Comparison of ENCODE assay signal across 16 cellular contexts in the genomic region with DNA sequence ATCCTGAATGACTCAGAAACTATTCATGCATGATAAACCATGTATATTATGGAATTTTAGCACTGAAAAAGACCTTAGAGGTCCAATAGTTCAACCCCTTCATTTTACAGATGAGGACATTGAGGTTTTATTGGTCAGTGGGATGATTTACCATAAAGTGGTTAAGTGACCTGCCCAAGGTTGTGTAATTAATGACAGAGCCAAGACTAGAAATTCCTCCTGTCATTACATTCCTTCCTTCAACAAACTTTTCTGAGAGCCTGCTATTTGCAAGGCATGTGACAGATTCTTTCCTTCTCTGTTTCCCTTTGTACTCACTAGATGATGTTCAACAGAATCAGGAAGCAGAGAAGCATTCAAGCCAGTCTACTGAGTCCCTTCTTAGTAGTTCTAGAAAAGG.
DNase-seq lines count a peak whose midpoint lies in the region; TF ChIP-seq lines count a peak whose summit lies in the region.
"Had no signal": no experiment of that assay in that cellular context is flagged by ENCODE, and none has a peak within 500 bp of the region (broad histone marks: within the 10 kb centered on the region; RNA-seq: fewer than 3 reads in every experiment).

No MANE protein-coding gene starts in this region.

- no peaks in the 10 kb centered on the region for H3K9me3 ChIP-seq in adipocyte (ENCODE audit: control insufficient read depth, low read length)
- no peaks in the 10 kb centered on the region for H3K9me3 ChIP-seq in stomach
- H3K9me3 ChIP-seq: tibial artery had no signal

- H3K4me3 ChIP-seq in adipocyte (ENCODE audit: low read length) (peak overlapping the region; percentile 1), stomach (no peak overlapping the region)
- H3K4me3 ChIP-seq: skin epidermis, tibial artery had no signal

- intact Hi-C loops in stomach (cut with DNase I; ENCODE audit: low total_unique reads), result no loop called here

- DNase-seq in GM04504 (ENCODE audit: low read depth) (peak; percentile 17), adipocyte (ENCODE audit: low read depth) (peak; percentile 33), iPS-NIHi11 (ENCODE audit: low spot score) (peak; percentile 11), renal cortical epithelial cell (ENCODE audit: low read depth) (peak; percentile 98), HPDE6-E6E7 (ENCODE audit: extremely low spot score) (no peak), stomach (no peak)
- DNase-seq in activated CD4-positive, CD25-positive, alpha-beta regulatory T cell (lab: John Stamatoyannopoulos, UW), result no peak
- no peak for DNase-seq in activated naive CD4-positive, alpha-beta T cell treated with Interleukin-2 at 50 U/mL for 16 hours
- DNase-seq: activated CD8-positive, alpha-beta T cell treated with anti-CD3 and anti-CD28 coated beads, Interleukin-2, amount 10 ng/mL, durations not matched to agents 7 days and 5 days; activated T-cell treated with anti-CD3 and anti-CD28 coated beads, Interleukin-2, amount 50 U/mL, for 48 hours; central memory CD4-positive, alpha-beta T cell; DMS153; effector memory CD4-positive, alpha-beta T cell; naive B cell had no signal

- H3K27me3 ChIP-seq in adipocyte (replicated peaks; ENCODE audit: control insufficient read depth, insufficient read depth, low read length) (no peaks in the 10 kb centered on the region), stomach (no peaks in the 10 kb centered on the region)
- H3K27me3 ChIP-seq: tibial artery had no signal

- no peak overlapping the region for H3K27ac ChIP-seq in stomach
- H3K27ac ChIP-seq: skin epidermis, tibial artery had no signal

- TF ChIP-seq CTCF in stomach (IDR thresholded peaks at IDR 0.05), result no peak

- no peaks in the 10 kb centered on the region for H3K36me3 ChIP-seq in adipocyte (ENCODE audit: control insufficient read depth, insufficient read depth, low read length, severe bottlenecking)
- H3K36me3 ChIP-seq in stomach, result no peaks in the 10 kb centered on the region
- H3K36me3 ChIP-seq: tibial artery had no signal

- no peak for TF ChIP-seq POLR2A in stomach (IDR thresholded peaks at IDR 0.05)

- H3K9ac ChIP-seq in adipocyte (ENCODE audit: low read length), result peak overlapping the region; percentile 15

- TF ChIP-seq EP300 in stomach (IDR thresholded peaks at IDR 0.05), result no peak

- H3K4me1 ChIP-seq in adipocyte (ENCODE audit: control insufficient read depth, insufficient read depth, low read length) (peaks cover 55% of the 10 kb centered on the region), stomach (peaks cover 0 to 26% (median 12%) of the 10 kb centered on the region in 4 donors)

Comparison
In these comparisons a context has a peak if more than half of its experiments do, and no peak if none do; other contexts are left out.
1. DNase-seq: peak in GM04504 (single experiment), adipocyte (single experiment), iPS-NIHi11 (single experiment) and renal cortical epithelial cell (single experiment); none in activated CD4-positive, CD25-positive, alpha-beta regulatory T cell (0 of 4), activated naive CD4-positive, alpha-beta T cell treated with Interleukin-2 at 50 U/mL for 16 hours (single experiment), HPDE6-E6E7 (single experiment) and stomach (single experiment).